In genomic region chr15:80798911-80799310, GRCh38 we compare ENCODE assay signal across 1 cellular context.
TF ChIP-seq lines count a peak whose summit lies in the region.

No MANE protein-coding gene starts in this region.

TF ChIP-seq in GM23338, 12 proteins besides CTCF, POLR2A, EP300 and RAD21 (continued from another document):
- no peak for TF ChIP-seq ZNF462 (CRISPR knock-in tag; IDR thresholded peaks at IDR 0.05)
- no peak for TF ChIP-seq ZNF331 (CRISPR knock-in tag; IDR thresholded peaks at IDR 0.05; ENCODE audit: low read depth)
- TF ChIP-seq POLR2AphosphoS5 (IDR thresholded peaks at IDR 0.05; ENCODE audit: low read depth) = no peak
- no peak for TF ChIP-seq ZNF114 (CRISPR knock-in tag; IDR thresholded peaks at IDR 0.05)
- no peak for TF ChIP-seq EZH2 (IDR thresholded peaks at IDR 0.05; ENCODE audit: low read depth, unreplicated experiment)
